17 cellular contexts compared by ENCODE assay signal in genomic region chr19:54256250-54257115, GRCh38. TPM values are rescaled to one million over a fixed set of nuclear protein-coding genes. Genes with fewer than 3 reads are reported as not detected.
"Had no signal": no experiment of that assay in that cellular context is flagged by ENCODE, and none has a peak within 500 bp of the region (broad histone marks: within the 10 kb centered on the region; RNA-seq: fewer than 3 reads in every experiment).

No MANE protein-coding gene starts in this region.

- H3K4me1 ChIP-seq: parathyroid adenoma, vagina had no signal

- H3K4me3 Mint-ChIP-seq: stimulated activated naive CD8-positive, alpha-beta T cell treated with anti-CD3 and anti-CD28 coated beads, Interleukin-15, Interleukin-2, amounts not matched to agents 100 ng/mL and 50 ng/mL, for 24 hours had no signal

- H3K4me3 ChIP-seq: lung, testis, vagina had no signal

- ATAC-seq: esophagus mucosa had no signal

- H3K27ac ChIP-seq: neutrophil, parathyroid adenoma, testis, vagina had no signal

- H3K27me3 ChIP-seq: adrenal gland, testis, vagina had no signal

- H3K9me3 ChIP-seq: adrenal gland, neutrophil, testis, vagina had no signal

- H3K36me3 ChIP-seq: adrenal gland, neutrophil, vagina had no signal

- H3K9ac ChIP-seq: parathyroid adenoma had no signal

- DNase-seq: activated CD4-positive, alpha-beta T cell treated with anti-CD3 and anti-CD28 coated beads, Interleukin-2, amount 50 U/mL, for 4 hours; activated CD4-positive, CD25-positive, alpha-beta regulatory T cell treated with anti-CD3 and anti-CD28 coated beads, Interleukin-2, amount 50 U/mL, for 72 hours; activated effector memory CD4-positive, alpha-beta T cell treated with Interleukin-2 at 50 U/mL for 16 hours; activated naive CD4-positive, alpha-beta T cell treated with anti-CD3 and anti-CD28 coated beads, Interleukin-2, amount 50 U/mL, for 16 hours; activated T-cell treated with anti-CD3 and anti-CD28 coated beads, Interleukin-2, amount 50 U/mL, for 1 hour; hippocampal formation; kidney; midbrain; T1000; testis had no signal

- H3K27ac Mint-ChIP-seq: stimulated activated naive CD8-positive, alpha-beta T cell treated with anti-CD3 and anti-CD28 coated beads, Interleukin-15, Interleukin-2, amounts not matched to agents 100 ng/mL and 50 ng/mL, for 24 hours had no signal

- H3K9me3 Mint-ChIP-seq: stimulated activated naive CD8-positive, alpha-beta T cell treated with anti-CD3 and anti-CD28 coated beads, Interleukin-15, Interleukin-2, amounts not matched to agents 100 ng/mL and 50 ng/mL, for 24 hours had no signal

RNA-seq across cellular contexts. Expression of gene LILRA6, which starts 13.9 kb away (rescaled TPM):
- total RNA-seq: esophagus mucosa had no signal
